7 cellular contexts compared by ENCODE assay signal in genomic region chr15:82262422-82263026, GRCh38. TPM values are rescaled to one million over a fixed set of nuclear protein-coding genes. Genes with fewer than 3 reads are reported as not detected.
A peak's percentile ranks its signal among the peaks of the same experiment; 100 is the strongest.
DNase-seq lines count a peak whose midpoint lies in the region; ATAC-seq and TF ChIP-seq lines count a peak whose summit lies in the region.

Gene EFL1, minus strand, starts transcription at chr15:82262734. Its CDS starts 956 bp downstream, at chr15:82261778.
Gene SAXO2, plus strand, starts transcription at chr15:82262818. Its CDS starts 62 bp downstream, at chr15:82262880.

- in situ Hi-C loops in astrocyte of the cerebellum (cut with HindIII; ENCODE audit: low sequenced_read_pairs), result no loop called here

- peak within 1 kb of the TSS; percentile 85 for H3K4me3 ChIP-seq in astrocyte of the cerebellum (ENCODE audit: low read depth, low read length)

- TF ChIP-seq CTCF in astrocyte of the cerebellum (IDR thresholded peaks at IDR 0.05; ENCODE audit: low read depth, low read length, missing control alignments), result no peak

- peak; percentile 61 for DNase-seq in NCI-H146 treated with DMSO at 0.1 percent for 48 hours (lab: John Stamatoyannopoulos, UW; ENCODE audit: unreplicated experiment)
- DNase-seq in T-helper 2 cell, result peak; percentile 75 to 90 (median 89)
- DNase-seq in astrocyte of the cerebellum (ENCODE audit: low read depth), result peak; percentile 29
- DNase-seq in hepatic stellate cell (ENCODE audit: low spot score), result peak; percentile 81
- peak; percentile 72 for DNase-seq in renal cortical epithelial cell (ENCODE audit: low read depth)

- ATAC-seq in GM18498 (IDR thresholded peaks at IDR 0.05; ENCODE audit: unreplicated experiment), result peak; percentile 97
- peak; percentile 89 for ATAC-seq in HG02884 (IDR thresholded peaks at IDR 0.05; ENCODE audit: unreplicated experiment)

RNA-seq across cellular contexts. Expression of gene EFL1, which starts in this region (rescaled TPM):
- total RNA-seq in renal cortical epithelial cell, result 26.9 and 27.6 TPM in 2 replicates

RNA-seq across cellular contexts. Expression of gene SAXO2, which starts in this region (rescaled TPM):
- total RNA-seq in renal cortical epithelial cell, result under 0.01 and 2.3 TPM in 2 replicates

Comparison
In these comparisons a context has a peak if more than half of its experiments do, and no peak if none do; other contexts are left out.
1. Peak in every context shown above with its lines: DNase-seq, ATAC-seq and H3K4me3 ChIP-seq.
2. DNase-seq: peak in every context shown above with its lines; median percentile 89 in T-helper 2 cell; 81 in hepatic stellate cell; 72 in renal cortical epithelial cell; 61 in NCI-H146 treated with DMSO at 0.1 percent for 48 hours; 29 in astrocyte of the cerebellum.